1 cellular context compared by ENCODE assay signal in the genomic region with DNA sequence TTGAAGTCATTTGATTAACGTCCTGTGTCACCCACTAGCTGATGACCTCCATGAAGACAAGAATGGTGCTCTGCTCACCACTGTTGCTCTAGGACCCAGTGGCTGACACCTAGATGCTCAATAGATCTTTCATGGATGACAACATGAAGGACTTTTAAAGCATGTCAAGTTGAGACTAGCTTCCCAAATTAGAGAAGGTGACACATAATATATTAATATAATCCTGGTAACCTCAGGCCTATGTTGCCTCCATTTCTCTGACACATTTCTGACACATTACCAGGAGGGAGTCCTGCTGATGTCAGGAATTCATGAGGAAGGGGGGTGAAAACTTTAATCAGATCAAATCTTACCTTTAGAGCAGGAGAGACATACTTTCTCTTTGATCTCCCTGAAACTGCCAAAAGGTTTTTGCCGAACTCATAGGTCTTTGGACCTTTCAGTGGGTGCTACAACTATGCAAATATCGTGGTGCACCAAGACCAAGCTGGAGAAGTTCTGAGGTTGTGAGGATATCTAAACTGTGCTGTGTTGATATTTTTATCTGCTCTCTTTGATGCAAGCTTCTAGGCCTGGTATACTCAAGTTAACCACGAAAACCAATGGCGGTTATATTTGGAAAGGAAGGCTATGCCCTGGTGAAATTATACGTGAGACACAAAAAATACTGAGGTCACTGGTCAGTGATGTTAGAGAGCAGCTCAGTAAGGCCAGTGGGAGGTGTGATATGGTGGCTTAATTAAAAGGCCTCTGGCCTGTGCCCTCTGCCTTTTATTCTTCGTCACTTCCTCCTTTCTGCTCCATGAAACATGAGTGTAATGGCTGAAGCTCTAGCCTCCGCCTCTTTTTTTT.
TF ChIP-seq lines count a peak whose summit lies in the region.

No MANE protein-coding gene starts in this region.

TF ChIP-seq in GM12878, 131 proteins besides CTCF, POLR2A, EP300 and RAD21 (continued from another document and continues in another):
- TF ChIP-seq MTA2 (IDR thresholded peaks at IDR 0.05; ENCODE audit: low read depth) (peak; percentile 97), NFYA (IDR thresholded peaks at IDR 0.05; ENCODE audit: borderline replicate concordance, low read depth, low read length) (no peak), CBFB (IDR thresholded peaks at IDR 0.05; ENCODE audit: low read depth) (peak; percentile 98), CEBPB (IDR thresholded peaks at IDR 0.05; ENCODE audit: borderline replicate concordance in 1 of 2, low read depth in 2 of 2, low read length in 2 of 2) (0 out of 4 replicates have a peak, but pooled peaks of 1 of the 2 experiments have one; percentile 45), HCFC1 (IDR thresholded peaks at IDR 0.05; ENCODE audit: low read length) (no peak), HDAC6 (IDR thresholded peaks at IDR 0.05; ENCODE audit: unreplicated experiment) (no peak), ZZZ3 (IDR thresholded peaks at IDR 0.05; ENCODE audit: control insufficient read depth, insufficient read length, low read depth) (no peak), NR2F1 (conservative IDR thresholded peaks at IDR 0.05) (peak; percentile 99), CREM (IDR thresholded peaks at IDR 0.05; ENCODE audit: low read depth) (peak; percentile 86), ASH2L (IDR thresholded peaks at IDR 0.05; ENCODE audit: borderline replicate concordance, low read depth) (0 out of 2 replicates have a peak, but pooled peaks have one; percentile 45), MEF2B (IDR thresholded peaks at IDR 0.05; ENCODE audit: partially characterized antibody, poor library complexity, severe bottlenecking) (peak; percentile 97), EED (IDR thresholded peaks at IDR 0.05; ENCODE audit: low read depth) (peak; percentile 68; the same call in 1 of the 2 replicates), RBBP5 (conservative IDR thresholded peaks at IDR 0.05) (no peak), HDAC2 (IDR thresholded peaks at IDR 0.05) (no peak), POU2F2 (IDR thresholded peaks at IDR 0.05; ENCODE audit: borderline replicate concordance, low read depth, low read length) (peak; percentile 99), ZNF384 (IDR thresholded peaks at IDR 0.05; ENCODE audit: borderline replicate concordance, low read depth, low read length) (peak; percentile 38; the same call in 1 of the 2 replicates), SREBF1 (IDR thresholded peaks at IDR 0.05; ENCODE audit: low read length) (no peak), ESRRA (IDR thresholded peaks at IDR 0.05; ENCODE audit: low read length) (no peak), KDM1A (IDR thresholded peaks at IDR 0.05; ENCODE audit: borderline replicate concordance) (no peak), GABPA (IDR thresholded peaks at IDR 0.05; ENCODE audit: low read depth) (no peak), JUND (IDR thresholded peaks at IDR 0.05; ENCODE audit: low read depth, low read length) (no peak), STAT3 (IDR thresholded peaks at IDR 0.05; ENCODE audit: low read depth, low read length) (no peak), STAT1 (conservative IDR thresholded peaks at IDR 0.05) (no peak), CREB1 (IDR thresholded peaks at IDR 0.05; ENCODE audit: low read depth) (peak; percentile 82), BCL11A (IDR thresholded peaks at IDR 0.05; ENCODE audit: low read depth, low read length) (peak; percentile 80), ZNF217 (IDR thresholded peaks at IDR 0.05) (peak; percentile 43; the same call in 1 of the 2 replicates), MXI1 (IDR thresholded peaks at IDR 0.05; ENCODE audit: low read depth, low read length) (no peak), RELA (IDR thresholded peaks at IDR 0.05; ENCODE audit: borderline replicate concordance, partially characterized antibody) (peak; percentile 10), HDGF (IDR thresholded peaks at IDR 0.05) (0 out of 2 replicates have a peak, but pooled peaks have one; percentile 37), WRNIP1 (IDR thresholded peaks at IDR 0.05; ENCODE audit: borderline replicate concordance, low read depth, low read length) (no peak), BMI1 (IDR thresholded peaks at IDR 0.05; ENCODE audit: borderline replicate concordance) (peak; percentile 72; the same call in 1 of the 2 replicates), NFIC (IDR thresholded peaks at IDR 0.05; ENCODE audit: low read depth, low read length) (peak; percentile 87), KAT2A (conservative IDR thresholded peaks at IDR 0.05; ENCODE audit: control insufficient read depth, low read depth, low read length) (no peak)
- TF ChIP-seq, protein P1, sequence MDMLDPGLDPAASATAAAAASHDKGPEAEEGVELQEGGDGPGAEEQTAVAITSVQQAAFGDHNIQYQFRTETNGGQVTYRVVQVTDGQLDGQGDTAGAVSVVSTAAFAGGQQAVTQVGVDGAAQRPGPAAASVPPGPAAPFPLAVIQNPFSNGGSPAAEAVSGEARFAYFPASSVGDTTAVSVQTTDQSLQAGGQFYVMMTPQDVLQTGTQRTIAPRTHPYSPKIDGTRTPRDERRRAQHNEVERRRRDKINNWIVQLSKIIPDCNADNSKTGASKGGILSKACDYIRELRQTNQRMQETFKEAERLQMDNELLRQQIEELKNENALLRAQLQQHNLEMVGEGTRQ (IDR thresholded peaks at IDR 0.05; ENCODE audit: borderline replicate concordance, low read depth, low read length) = no peak
- TF ChIP-seq, protein P2, sequence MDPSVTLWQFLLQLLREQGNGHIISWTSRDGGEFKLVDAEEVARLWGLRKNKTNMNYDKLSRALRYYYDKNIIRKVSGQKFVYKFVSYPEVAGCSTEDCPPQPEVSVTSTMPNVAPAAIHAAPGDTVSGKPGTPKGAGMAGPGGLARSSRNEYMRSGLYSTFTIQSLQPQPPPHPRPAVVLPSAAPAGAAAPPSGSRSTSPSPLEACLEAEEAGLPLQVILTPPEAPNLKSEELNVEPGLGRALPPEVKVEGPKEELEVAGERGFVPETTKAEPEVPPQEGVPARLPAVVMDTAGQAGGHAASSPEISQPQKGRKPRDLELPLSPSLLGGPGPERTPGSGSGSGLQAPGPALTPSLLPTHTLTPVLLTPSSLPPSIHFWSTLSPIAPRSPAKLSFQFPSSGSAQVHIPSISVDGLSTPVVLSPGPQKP (IDR thresholded peaks at IDR 0.05; ENCODE audit: low read depth, low read length) = no peak
- TF ChIP-seq, protein P3, sequence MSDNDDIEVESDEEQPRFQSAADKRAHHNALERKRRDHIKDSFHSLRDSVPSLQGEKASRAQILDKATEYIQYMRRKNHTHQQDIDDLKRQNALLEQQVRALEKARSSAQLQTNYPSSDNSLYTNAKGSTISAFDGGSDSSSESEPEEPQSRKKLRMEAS (IDR thresholded peaks at IDR 0.05; ENCODE audit: low read depth, low read length) = no peak
- TF ChIP-seq, protein P4, sequence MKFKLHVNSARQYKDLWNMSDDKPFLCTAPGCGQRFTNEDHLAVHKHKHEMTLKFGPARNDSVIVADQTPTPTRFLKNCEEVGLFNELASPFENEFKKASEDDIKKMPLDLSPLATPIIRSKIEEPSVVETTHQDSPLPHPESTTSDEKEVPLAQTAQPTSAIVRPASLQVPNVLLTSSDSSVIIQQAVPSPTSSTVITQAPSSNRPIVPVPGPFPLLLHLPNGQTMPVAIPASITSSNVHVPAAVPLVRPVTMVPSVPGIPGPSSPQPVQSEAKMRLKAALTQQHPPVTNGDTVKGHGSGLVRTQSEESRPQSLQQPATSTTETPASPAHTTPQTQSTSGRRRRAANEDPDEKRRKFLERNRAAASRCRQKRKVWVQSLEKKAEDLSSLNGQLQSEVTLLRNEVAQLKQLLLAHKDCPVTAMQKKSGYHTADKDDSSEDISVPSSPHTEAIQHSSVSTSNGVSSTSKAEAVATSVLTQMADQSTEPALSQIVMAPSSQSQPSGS (IDR thresholded peaks at IDR 0.05; ENCODE audit: low read length) = peak; percentile 87
- TF ChIP-seq, protein P5, sequence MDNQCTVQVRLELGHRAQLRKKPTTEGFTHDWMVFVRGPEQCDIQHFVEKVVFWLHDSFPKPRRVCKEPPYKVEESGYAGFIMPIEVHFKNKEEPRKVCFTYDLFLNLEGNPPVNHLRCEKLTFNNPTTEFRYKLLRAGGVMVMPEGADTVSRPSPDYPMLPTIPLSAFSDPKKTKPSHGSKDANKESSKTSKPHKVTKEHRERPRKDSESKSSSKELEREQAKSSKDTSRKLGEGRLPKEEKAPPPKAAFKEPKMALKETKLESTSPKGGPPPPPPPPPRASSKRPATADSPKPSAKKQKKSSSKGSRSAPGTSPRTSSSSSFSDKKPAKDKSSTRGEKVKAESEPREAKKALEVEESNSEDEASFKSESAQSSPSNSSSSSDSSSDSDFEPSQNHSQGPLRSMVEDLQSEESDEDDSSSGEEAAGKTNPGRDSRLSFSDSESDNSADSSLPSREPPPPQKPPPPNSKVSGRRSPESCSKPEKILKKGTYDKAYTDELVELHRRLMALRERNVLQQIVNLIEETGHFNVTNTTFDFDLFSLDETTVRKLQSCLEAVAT (IDR thresholded peaks at IDR 0.05) = peak; percentile 99
- TF ChIP-seq, protein P6, sequence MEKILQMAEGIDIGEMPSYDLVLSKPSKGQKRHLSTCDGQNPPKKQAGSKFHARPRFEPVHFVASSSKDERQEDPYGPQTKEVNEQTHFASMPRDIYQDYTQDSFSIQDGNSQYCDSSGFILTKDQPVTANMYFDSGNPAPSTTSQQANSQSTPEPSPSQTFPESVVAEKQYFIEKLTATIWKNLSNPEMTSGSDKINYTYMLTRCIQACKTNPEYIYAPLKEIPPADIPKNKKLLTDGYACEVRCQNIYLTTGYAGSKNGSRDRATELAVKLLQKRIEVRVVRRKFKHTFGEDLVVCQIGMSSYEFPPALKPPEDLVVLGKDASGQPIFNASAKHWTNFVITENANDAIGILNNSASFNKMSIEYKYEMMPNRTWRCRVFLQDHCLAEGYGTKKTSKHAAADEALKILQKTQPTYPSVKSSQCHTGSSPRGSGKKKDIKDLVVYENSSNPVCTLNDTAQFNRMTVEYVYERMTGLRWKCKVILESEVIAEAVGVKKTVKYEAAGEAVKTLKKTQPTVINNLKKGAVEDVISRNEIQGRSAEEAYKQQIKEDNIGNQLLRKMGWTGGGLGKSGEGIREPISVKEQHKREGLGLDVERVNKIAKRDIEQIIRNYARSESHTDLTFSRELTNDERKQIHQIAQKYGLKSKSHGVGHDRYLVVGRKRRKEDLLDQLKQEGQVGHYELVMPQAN (conservative IDR thresholded peaks at IDR 0.05) = no peak
- TF ChIP-seq, protein P7, sequence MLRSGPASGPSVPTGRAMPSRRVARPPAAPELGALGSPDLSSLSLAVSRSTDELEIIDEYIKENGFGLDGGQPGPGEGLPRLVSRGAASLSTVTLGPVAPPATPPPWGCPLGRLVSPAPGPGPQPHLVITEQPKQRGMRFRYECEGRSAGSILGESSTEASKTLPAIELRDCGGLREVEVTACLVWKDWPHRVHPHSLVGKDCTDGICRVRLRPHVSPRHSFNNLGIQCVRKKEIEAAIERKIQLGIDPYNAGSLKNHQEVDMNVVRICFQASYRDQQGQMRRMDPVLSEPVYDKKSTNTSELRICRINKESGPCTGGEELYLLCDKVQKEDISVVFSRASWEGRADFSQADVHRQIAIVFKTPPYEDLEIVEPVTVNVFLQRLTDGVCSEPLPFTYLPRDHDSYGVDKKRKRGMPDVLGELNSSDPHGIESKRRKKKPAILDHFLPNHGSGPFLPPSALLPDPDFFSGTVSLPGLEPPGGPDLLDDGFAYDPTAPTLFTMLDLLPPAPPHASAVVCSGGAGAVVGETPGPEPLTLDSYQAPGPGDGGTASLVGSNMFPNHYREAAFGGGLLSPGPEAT (IDR thresholded peaks at IDR 0.05; ENCODE audit: low read depth) = peak; percentile 73
- TF ChIP-seq, protein P8, sequence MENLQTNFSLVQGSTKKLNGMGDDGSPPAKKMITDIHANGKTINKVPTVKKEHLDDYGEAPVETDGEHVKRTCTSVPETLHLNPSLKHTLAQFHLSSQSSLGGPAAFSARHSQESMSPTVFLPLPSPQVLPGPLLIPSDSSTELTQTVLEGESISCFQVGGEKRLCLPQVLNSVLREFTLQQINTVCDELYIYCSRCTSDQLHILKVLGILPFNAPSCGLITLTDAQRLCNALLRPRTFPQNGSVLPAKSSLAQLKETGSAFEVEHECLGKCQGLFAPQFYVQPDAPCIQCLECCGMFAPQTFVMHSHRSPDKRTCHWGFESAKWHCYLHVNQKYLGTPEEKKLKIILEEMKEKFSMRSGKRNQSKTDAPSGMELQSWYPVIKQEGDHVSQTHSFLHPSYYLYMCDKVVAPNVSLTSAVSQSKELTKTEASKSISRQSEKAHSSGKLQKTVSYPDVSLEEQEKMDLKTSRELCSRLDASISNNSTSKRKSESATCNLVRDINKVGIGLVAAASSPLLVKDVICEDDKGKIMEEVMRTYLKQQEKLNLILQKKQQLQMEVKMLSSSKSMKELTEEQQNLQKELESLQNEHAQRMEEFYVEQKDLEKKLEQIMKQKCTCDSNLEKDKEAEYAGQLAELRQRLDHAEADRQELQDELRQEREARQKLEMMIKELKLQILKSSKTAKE (IDR thresholded peaks at IDR 0.05; ENCODE audit: low read depth, poor library complexity, severe bottlenecking) = peak; percentile 91
- TF ChIP-seq, protein P9, sequence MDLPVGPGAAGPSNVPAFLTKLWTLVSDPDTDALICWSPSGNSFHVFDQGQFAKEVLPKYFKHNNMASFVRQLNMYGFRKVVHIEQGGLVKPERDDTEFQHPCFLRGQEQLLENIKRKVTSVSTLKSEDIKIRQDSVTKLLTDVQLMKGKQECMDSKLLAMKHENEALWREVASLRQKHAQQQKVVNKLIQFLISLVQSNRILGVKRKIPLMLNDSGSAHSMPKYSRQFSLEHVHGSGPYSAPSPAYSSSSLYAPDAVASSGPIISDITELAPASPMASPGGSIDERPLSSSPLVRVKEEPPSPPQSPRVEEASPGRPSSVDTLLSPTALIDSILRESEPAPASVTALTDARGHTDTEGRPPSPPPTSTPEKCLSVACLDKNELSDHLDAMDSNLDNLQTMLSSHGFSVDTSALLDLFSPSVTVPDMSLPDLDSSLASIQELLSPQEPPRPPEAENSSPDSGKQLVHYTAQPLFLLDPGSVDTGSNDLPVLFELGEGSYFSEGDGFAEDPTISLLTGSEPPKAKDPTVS (IDR thresholded peaks at IDR 0.05; ENCODE audit: low read depth, low read length) = no peak
- TF ChIP-seq, protein P10, sequence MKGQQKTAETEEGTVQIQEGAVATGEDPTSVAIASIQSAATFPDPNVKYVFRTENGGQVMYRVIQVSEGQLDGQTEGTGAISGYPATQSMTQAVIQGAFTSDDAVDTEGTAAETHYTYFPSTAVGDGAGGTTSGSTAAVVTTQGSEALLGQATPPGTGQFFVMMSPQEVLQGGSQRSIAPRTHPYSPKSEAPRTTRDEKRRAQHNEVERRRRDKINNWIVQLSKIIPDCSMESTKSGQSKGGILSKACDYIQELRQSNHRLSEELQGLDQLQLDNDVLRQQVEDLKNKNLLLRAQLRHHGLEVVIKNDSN (IDR thresholded peaks at IDR 0.05; ENCODE audit: borderline replicate concordance, extremely low read length, insufficient read depth, low read depth, low read length) = no peak
- TF ChIP-seq, protein P11, sequence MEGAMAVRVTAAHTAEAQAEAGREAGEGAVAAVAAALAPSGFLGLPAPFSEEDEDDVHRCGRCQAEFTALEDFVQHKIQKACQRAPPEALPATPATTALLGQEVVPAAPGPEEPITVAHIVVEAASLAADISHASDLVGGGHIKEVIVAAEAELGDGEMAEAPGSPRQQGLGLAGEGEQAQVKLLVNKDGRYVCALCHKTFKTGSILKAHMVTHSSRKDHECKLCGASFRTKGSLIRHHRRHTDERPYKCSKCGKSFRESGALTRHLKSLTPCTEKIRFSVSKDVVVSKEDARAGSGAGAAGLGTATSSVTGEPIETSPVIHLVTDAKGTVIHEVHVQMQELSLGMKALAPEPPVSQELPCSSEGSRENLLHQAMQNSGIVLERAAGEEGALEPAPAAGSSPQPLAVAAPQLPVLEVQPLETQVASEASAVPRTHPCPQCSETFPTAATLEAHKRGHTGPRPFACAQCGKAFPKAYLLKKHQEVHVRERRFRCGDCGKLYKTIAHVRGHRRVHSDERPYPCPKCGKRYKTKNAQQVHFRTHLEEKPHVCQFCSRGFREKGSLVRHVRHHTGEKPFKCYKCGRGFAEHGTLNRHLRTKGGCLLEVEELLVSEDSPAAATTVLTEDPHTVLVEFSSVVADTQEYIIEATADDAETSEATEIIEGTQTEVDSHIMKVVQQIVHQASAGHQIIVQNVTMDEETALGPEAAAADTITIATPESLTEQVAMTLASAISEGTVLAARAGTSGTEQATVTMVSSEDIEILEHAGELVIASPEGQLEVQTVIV (IDR thresholded peaks at IDR 0.05; ENCODE audit: borderline replicate concordance, partially characterized antibody) = no peak
